Comparison of ENCODE assay signal across 8 cellular contexts in the genomic region with DNA sequence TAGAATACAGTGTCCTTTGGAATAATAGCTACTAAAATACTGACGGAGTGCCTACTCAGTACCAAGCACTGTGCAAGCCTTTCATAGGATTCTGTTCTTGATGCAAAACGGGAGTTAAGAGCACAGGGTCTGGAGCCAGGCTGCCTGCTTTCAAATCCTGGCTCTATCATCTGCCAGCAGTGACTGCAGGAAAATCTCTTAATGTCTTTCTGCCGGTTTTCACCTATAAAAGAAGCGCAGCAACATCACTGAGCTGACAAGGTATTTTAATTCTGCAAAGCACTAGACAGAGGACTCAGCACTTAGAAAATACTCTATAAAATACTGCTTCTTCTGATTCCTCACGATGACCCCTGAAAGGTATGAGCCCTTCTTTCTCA. TPM values are rescaled to one million over a fixed set of nuclear protein-coding genes. Genes with fewer than 3 reads are reported as not detected.
DNase-seq lines count a peak whose midpoint lies in the region; ATAC-seq and TF ChIP-seq lines count a peak whose summit lies in the region.

No MANE protein-coding gene starts in this region.

- H3K4me2 ChIP-seq in Loucy (ENCODE audit: low read depth, low read length, poor library complexity, severe bottlenecking) (peak overlapping the region; percentile 91), neural progenitor cell (peak overlapping the region; percentile 67)

- no peaks in the 10 kb centered on the region for H3K9me2 ChIP-seq in Loucy (replicated peaks; ENCODE audit: low read depth, low read length)

- no peak overlapping the region for H3K27ac Mint-ChIP-seq in neural progenitor cell

- peaks cover 29% of the 10 kb centered on the region for H4K20me1 ChIP-seq in Loucy (ENCODE audit: insufficient read depth, low read length, poor library complexity, severe bottlenecking)
- peaks cover 4% of the 10 kb centered on the region for H4K20me1 ChIP-seq in neural progenitor cell (ENCODE audit: low read depth)

- H3F3A ChIP-seq in Loucy (ENCODE audit: low read depth) (no peaks in the 10 kb centered on the region), neural progenitor cell (ENCODE audit: low read depth) (peaks cover 24% of the 10 kb centered on the region)

- 0 out of 2 replicates have a peak, but pooled peaks cover 5% of the 10 kb centered on the region for H3K4me1 ChIP-seq in ES-I3 (ENCODE audit: insufficient read depth, low read length)
- H3K4me1 ChIP-seq in Loucy (ENCODE audit: insufficient read depth, low read length, poor library complexity, severe bottlenecking) = peaks cover 44% of the 10 kb centered on the region
- peaks cover 11% of the 10 kb centered on the region for H3K4me1 ChIP-seq in neural progenitor cell

- no peaks in the 10 kb centered on the region for H3K27me3 Mint-ChIP-seq in neural progenitor cell (ENCODE audit: insufficient read depth, low read depth)

- H3K79me2 ChIP-seq in Loucy (ENCODE audit: insufficient read depth, low read length) (peaks cover 66% of the 10 kb centered on the region), neural progenitor cell (ENCODE audit: low read depth) (peaks cover 10% of the 10 kb centered on the region)

- peak; percentile 5 for DNase-seq in dermis blood vessel endothelial cell
- no peak for DNase-seq in neural progenitor cell (ENCODE audit: low spot score)
- no peak for DNase-seq in NCI-H1436 treated with DMSO at 0.1 percent for 48 hours (lab: John Stamatoyannopoulos, UW)
- no peak for DNase-seq in DMS53 treated with DMSO at 0.1 percent for 48 hours (lab: John Stamatoyannopoulos, UW; ENCODE audit: unreplicated experiment)
- DNase-seq in NCI-H2171 treated with DMSO at 0.1 percent for 48 hours (lab: John Stamatoyannopoulos, UW) = no peak

- H3K9me3 Mint-ChIP-seq in neural progenitor cell = no peaks in the 10 kb centered on the region

- ATAC-seq in GM19397 (IDR thresholded peaks at IDR 0.05; ENCODE audit: unreplicated experiment) = no peak

- H3K4me1 Mint-ChIP-seq in neural progenitor cell = peaks cover 8% of the 10 kb centered on the region

- H3K36me3 Mint-ChIP-seq in neural progenitor cell = peaks cover 12% of the 10 kb centered on the region

- TF ChIP-seq CTCF in Loucy (conservative IDR thresholded peaks at IDR 0.05; ENCODE audit: low read length) (no peak), neural progenitor cell (IDR thresholded peaks at IDR 0.05) (no peak)

- H3K4me3 ChIP-seq in Loucy (ENCODE audit: low read length, poor library complexity, severe bottlenecking) (peak overlapping the region; percentile 90), neural progenitor cell (peak overlapping the region; percentile 50)

- H3K4me3 Mint-ChIP-seq in neural progenitor cell = peak overlapping the region; percentile 87

- H2AFZ ChIP-seq in Loucy (ENCODE audit: low read length) (peak overlapping the region; percentile 98), neural progenitor cell (replicated peaks) (peak overlapping the region; percentile 58)

- H3K9me3 ChIP-seq in ES-I3 (ENCODE audit: control insufficient read depth, insufficient read depth, low read length) (no peaks in the 10 kb centered on the region), Loucy (ENCODE audit: insufficient read depth, low read depth, low read length) (no peaks in the 10 kb centered on the region), neural progenitor cell (ENCODE audit: low read depth) (no peaks in the 10 kb centered on the region)

- H3K36me3 ChIP-seq in ES-I3 (ENCODE audit: insufficient read depth, low read length) (peaks cover 8% of the 10 kb centered on the region; the same call in 1 of the 2 replicates), Loucy (ENCODE audit: insufficient read depth, low read length) (peaks cover 22% of the 10 kb centered on the region; the same call in 1 of the 2 replicates), neural progenitor cell (no peaks in the 10 kb centered on the region)

- H3K27me3 ChIP-seq in Loucy (ENCODE audit: insufficient read depth, low read length, poor library complexity, severe bottlenecking) (no peaks in the 10 kb centered on the region), neural progenitor cell (no peaks in the 10 kb centered on the region)

- H3K9ac ChIP-seq in ES-I3 (ENCODE audit: low read depth, low read length) (peak overlapping the region; percentile 73; the same call in 1 of the 2 replicates), Loucy (ENCODE audit: low read depth, low read length, poor library complexity, severe bottlenecking) (peak overlapping the region; percentile 94), neural progenitor cell (no peak overlapping the region)

- H3K27ac ChIP-seq in neural progenitor cell = no peak overlapping the region

RNA-seq across cellular contexts. Expression of a gene that starts 0.7 kb away (rescaled TPM):
- 32.2 and 52.0 TPM in 2 replicates for total RNA-seq in dermis blood vessel endothelial cell
- 45.0 and 69.0 TPM in 2 replicates for total RNA-seq in neural progenitor cell (ENCODE audit: low replicate concordance)
